ENCODE assay signal across 21 cellular contexts in the genomic region with DNA sequence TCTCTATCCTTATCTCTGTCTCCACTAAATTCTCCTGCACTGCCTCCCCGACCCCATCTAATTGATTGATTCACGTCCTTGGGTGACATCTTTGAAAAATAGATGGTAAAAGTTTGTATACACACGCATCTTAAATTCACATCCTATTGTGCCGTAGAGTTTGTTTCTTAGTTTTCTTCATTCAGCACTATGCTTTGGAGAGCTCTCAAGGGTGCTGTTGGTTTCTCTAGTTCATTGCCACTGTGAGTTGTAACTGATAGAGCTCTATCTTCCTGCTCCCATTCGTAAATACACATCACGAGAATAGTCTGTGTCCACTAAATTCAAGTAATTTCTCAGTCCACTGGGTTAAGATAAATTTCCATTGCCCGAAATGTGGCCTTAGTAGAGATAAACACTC.
DNase-seq lines count a peak whose midpoint lies in the region; ATAC-seq and TF ChIP-seq lines count a peak whose summit lies in the region.
"Had no signal": no experiment of that assay in that cellular context is flagged by ENCODE, and none has a peak within 500 bp of the region (broad histone marks: within the 10 kb centered on the region; RNA-seq: fewer than 3 reads in every experiment).

No MANE protein-coding gene starts in this region.

- H3K36me3 ChIP-seq in liver (ENCODE audit: control insufficient read depth in 4 of 4, insufficient read depth in 3 of 4, low read depth in 1 of 4, low read length in 3 of 4) (no peaks in the 10 kb centered on the region), right lobe of liver (no peaks in the 10 kb centered on the region), body of pancreas (replicated peaks in 1 of 2; ENCODE audit: insufficient read depth in 1 of 2, low read depth in 2 of 2) (no peaks in the 10 kb centered on the region)
- H3K36me3 ChIP-seq: BE2C, BLaER1 had no signal

- intact Hi-C loops in right lobe of liver (cut with DNase I), result no loop called here
- intact Hi-C loops in body of pancreas (cut with DNase I), result no loop called here

- TF ChIP-seq POLR2A in right lobe of liver (IDR thresholded peaks at IDR 0.05), result no peak
- no peak for TF ChIP-seq POLR2A in body of pancreas (IDR thresholded peaks at IDR 0.05)

- H3K4me3 ChIP-seq in liver (ENCODE audit: low read depth in 1 of 3, low read length in 3 of 3), result no peak overlapping the region
- H3K4me3 ChIP-seq in right lobe of liver, result no peak overlapping the region
- H3K4me3 ChIP-seq in body of pancreas, result no peak overlapping the region
- H3K4me3 ChIP-seq: BLaER1, GM12878 had no signal

- peaks cover 0 to 8% (median 0%) of the 10 kb centered on the region in 4 donors for H3K4me1 ChIP-seq in liver (ENCODE audit: control insufficient read depth in 4 of 4, insufficient read depth in 4 of 4, low read length in 3 of 4)
- H3K4me1 ChIP-seq in right lobe of liver, result peaks cover 0 to 22% (median 6%) of the 10 kb centered on the region in 4 donors
- peaks cover 38% of the 10 kb centered on the region for H3K4me1 ChIP-seq in body of pancreas
- H3K4me1 ChIP-seq: BE2C, BLaER1 had no signal

- no peak for TF ChIP-seq RAD21 in liver (IDR thresholded peaks at IDR 0.05)

- no peak for TF ChIP-seq CTCF in liver (IDR thresholded peaks at IDR 0.05; ENCODE audit: low read depth, low read length, missing input control)
- no peak for TF ChIP-seq CTCF in right lobe of liver (IDR thresholded peaks at IDR 0.05)
- TF ChIP-seq CTCF in body of pancreas (IDR thresholded peaks at IDR 0.05), result no peak

- 69% methylated on average over 7 of the region's 7 CpGs for WGBS in liver
- 70% methylated on average over 7 of the region's 7 CpGs for WGBS in right lobe of liver (ENCODE audit: insufficient coverage, low coverage, low lambda C conversion rate, missing lambda C conversion rate)
- WGBS in body of pancreas, 2 donors, result 45 to 54% methylated on average over 7 of the region's 7 CpGs

- H3K27me3 ChIP-seq in liver (ENCODE audit: control insufficient read depth in 4 of 4, insufficient read depth in 4 of 4, low read length in 3 of 4), result no peaks in the 10 kb centered on the region
- no peaks in the 10 kb centered on the region for H3K27me3 ChIP-seq in right lobe of liver
- no peaks in the 10 kb centered on the region for H3K27me3 ChIP-seq in body of pancreas
- H3K27me3 ChIP-seq: BE2C, BLaER1 had no signal

- H3K27ac ChIP-seq in liver (ENCODE audit: low read depth in 1 of 2, low read length in 2 of 2), result no peak overlapping the region
- no peak overlapping the region for H3K27ac ChIP-seq in right lobe of liver
- peak overlapping the region in 3 of 4 donors; percentile 25 to 67 (median 41) for H3K27ac ChIP-seq in body of pancreas
- H3K27ac ChIP-seq: BLaER1 had no signal

- H3K9me3 ChIP-seq in liver (ENCODE audit: control insufficient read depth in 4 of 4, low read length in 3 of 4), result no peaks in the 10 kb centered on the region
- H3K9me3 ChIP-seq in right lobe of liver, result no peaks in the 10 kb centered on the region
- H3K9me3 ChIP-seq in body of pancreas, result no peaks in the 10 kb centered on the region
- H3K9me3 ChIP-seq: BE2C, BLaER1 had no signal

- H3K9ac ChIP-seq in liver (ENCODE audit: low read depth in 1 of 2, low read length in 2 of 2), result no peak overlapping the region
- H3K9ac ChIP-seq: BLaER1 had no signal

- no peak for DNase-seq in right lobe of liver
- no peak for DNase-seq in body of pancreas
- DNase-seq in COLO668 (lab: John Stamatoyannopoulos, UW; ENCODE audit: unreplicated experiment), result no peak
- DNase-seq: 8988T; ACHN; BE2C; C1 segment of cervical spinal cord; CD4-positive, alpha-beta memory T cell; CD4-positive, CD25-positive, alpha-beta regulatory T cell; COR-L47; DMS 273 treated with DMSO at 0.1 percent for 48 hours; DMS153; DMS53; DMS79; DND-41; EL; GDM1 had no signal

- ATAC-seq in right lobe of liver (no peak), body of pancreas (no peak), HG02981 (IDR thresholded peaks at IDR 0.05; ENCODE audit: unreplicated experiment) (no peak)
- ATAC-seq: GM12878 had no signal

TF ChIP-seq in liver, 16 proteins besides CTCF, POLR2A, EP300 and RAD21:
- TF ChIP-seq, protein P1, sequence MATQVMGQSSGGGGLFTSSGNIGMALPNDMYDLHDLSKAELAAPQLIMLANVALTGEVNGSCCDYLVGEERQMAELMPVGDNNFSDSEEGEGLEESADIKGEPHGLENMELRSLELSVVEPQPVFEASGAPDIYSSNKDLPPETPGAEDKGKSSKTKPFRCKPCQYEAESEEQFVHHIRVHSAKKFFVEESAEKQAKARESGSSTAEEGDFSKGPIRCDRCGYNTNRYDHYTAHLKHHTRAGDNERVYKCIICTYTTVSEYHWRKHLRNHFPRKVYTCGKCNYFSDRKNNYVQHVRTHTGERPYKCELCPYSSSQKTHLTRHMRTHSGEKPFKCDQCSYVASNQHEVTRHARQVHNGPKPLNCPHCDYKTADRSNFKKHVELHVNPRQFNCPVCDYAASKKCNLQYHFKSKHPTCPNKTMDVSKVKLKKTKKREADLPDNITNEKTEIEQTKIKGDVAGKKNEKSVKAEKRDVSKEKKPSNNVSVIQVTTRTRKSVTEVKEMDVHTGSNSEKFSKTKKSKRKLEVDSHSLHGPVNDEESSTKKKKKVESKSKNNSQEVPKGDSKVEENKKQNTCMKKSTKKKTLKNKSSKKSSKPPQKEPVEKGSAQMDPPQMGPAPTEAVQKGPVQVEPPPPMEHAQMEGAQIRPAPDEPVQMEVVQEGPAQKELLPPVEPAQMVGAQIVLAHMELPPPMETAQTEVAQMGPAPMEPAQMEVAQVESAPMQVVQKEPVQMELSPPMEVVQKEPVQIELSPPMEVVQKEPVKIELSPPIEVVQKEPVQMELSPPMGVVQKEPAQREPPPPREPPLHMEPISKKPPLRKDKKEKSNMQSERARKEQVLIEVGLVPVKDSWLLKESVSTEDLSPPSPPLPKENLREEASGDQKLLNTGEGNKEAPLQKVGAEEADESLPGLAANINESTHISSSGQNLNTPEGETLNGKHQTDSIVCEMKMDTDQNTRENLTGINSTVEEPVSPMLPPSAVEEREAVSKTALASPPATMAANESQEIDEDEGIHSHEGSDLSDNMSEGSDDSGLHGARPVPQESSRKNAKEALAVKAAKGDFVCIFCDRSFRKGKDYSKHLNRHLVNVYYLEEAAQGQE (IDR thresholded peaks at IDR 0.05), result peak; percentile 87
- TF ChIP-seq HNF4A (conservative IDR thresholded peaks at IDR 0.05), result no peak

Comparison
In these comparisons a context has a peak if more than half of its experiments do, and no peak if none do; other contexts are left out.
1. H3K27ac ChIP-seq: peak in body of pancreas (3 of 4); none in liver (0 of 2) and right lobe of liver (0 of 3).